Comparison of ENCODE assay signal across 14 cellular contexts in genomic region chr5:171400169-171400568, GRCh38. TPM values are rescaled to one million over a fixed set of nuclear protein-coding genes. Genes with fewer than 3 reads are reported as not detected.
"Had no signal": no experiment of that assay in that cellular context is flagged by ENCODE, and none has a peak within 500 bp of the region (broad histone marks: within the 10 kb centered on the region; RNA-seq: fewer than 3 reads in every experiment).

No MANE protein-coding gene starts in this region.

- FAIRE-seq: urothelium cell line had no signal

- H3K27me3 ChIP-seq: cardiac muscle cell, colonic mucosa, gastroesophageal sphincter had no signal

- H3K4me3 Mint-ChIP-seq: natural killer cell had no signal

- H3K9ac ChIP-seq: SK-N-SH had no signal

- DNase-seq: activated CD8-positive, alpha-beta memory T cell treated with anti-CD3 and anti-CD28 coated beads, Interleukin-2, amount 50 U/mL, for 48 hours; activated gamma-delta T cell; colonic mucosa; islet precursor cell; mammary epithelial cell; mucosa of descending colon; natural killer cell; SK-N-SH; stimulated activated CD4-positive, alpha-beta T cell treated with anti-CD3 and anti-CD28 coated beads, Interleukin-4, amount 100 ng/mL, for 24 hours had no signal

- ATAC-seq: gastroesophageal sphincter, left lobe of liver, mucosa of descending colon, natural killer cell had no signal

- H3K4me1 ChIP-seq: colonic mucosa had no signal

- H3K4me2 ChIP-seq: SK-N-SH had no signal

- H3K9me3 ChIP-seq: colonic mucosa, gastroesophageal sphincter, mucosa of descending colon, SK-N-SH had no signal

- H3K4me3 ChIP-seq: cardiac muscle cell, colonic mucosa, gastroesophageal sphincter, mucosa of descending colon had no signal

- H3K27ac ChIP-seq: cardiac muscle cell, colonic mucosa, gastroesophageal sphincter had no signal

- H3K9me3 Mint-ChIP-seq: natural killer cell had no signal

RNA-seq across cellular contexts. Expression of gene FGF18, which starts 19.3 kb away (rescaled TPM):
- total RNA-seq: left lobe of liver; T-helper 1 cell treated with Interleukin-12 subunit alpha and Interleukin-12 subunit beta and Interleukin-4 antibody, amounts not matched to agents 30 ng/mL and 1 ng/mL, for 36 hours had no signal
- polyA plus RNA-seq: mammary epithelial cell had no signal
